14 cellular contexts compared by ENCODE assay signal in the genomic region with DNA sequence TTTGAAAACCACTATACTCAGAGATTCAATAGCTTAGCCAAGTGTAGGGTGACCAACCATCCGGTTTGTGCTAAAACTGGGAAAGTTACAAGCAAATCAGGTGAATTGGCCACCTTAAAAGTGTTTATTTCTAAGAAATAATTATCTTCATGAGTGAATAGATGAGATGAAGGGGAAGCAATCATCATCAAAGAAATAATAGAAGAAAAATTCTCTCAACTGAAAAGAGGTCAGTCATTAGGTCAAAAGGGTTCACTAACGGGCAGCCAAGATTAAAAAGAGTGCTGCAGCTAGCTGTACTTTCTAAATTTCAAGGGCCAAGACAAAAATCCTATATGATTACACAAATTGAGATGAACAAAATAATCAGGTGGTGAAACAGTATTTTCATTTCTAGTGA. TPM values are rescaled to one million over a fixed set of nuclear protein-coding genes. Genes with fewer than 3 reads are reported as not detected.
DNase-seq lines count a peak whose midpoint lies in the region; ATAC-seq and TF ChIP-seq lines count a peak whose summit lies in the region.
"Had no signal": no experiment of that assay in that cellular context is flagged by ENCODE, and none has a peak within 500 bp of the region (broad histone marks: within the 10 kb centered on the region; RNA-seq: fewer than 3 reads in every experiment).

No MANE protein-coding gene starts in this region.

- H3K27me3 Mint-ChIP-seq in activated naive CD4-positive, alpha-beta T cell treated with anti-CD3 and anti-CD28 coated beads, Interleukin-2, amount 50 U/mL, for 24 hours, result no peaks in the 10 kb centered on the region
- no peaks in the 10 kb centered on the region for H3K27me3 Mint-ChIP-seq in dendritic cell treated with granulocyte-macrophage colony-stimulating factor and Interleukin-4, amounts not matched to agents 40 ng/mL and 50 ng/mL, for 4 days

- H3K4me1 ChIP-seq in SJCRH30 (peaks cover 18% of the 10 kb centered on the region), upper lobe of left lung (peaks cover 9 to 20% (median 12%) of the 10 kb centered on the region in 4 donors)

- H3K36me3 ChIP-seq in SJCRH30 (no peaks in the 10 kb centered on the region), upper lobe of left lung (no peaks in the 10 kb centered on the region)
- H3K36me3 ChIP-seq: pancreas had no signal

- no peaks in the 10 kb centered on the region for H3K36me3 Mint-ChIP-seq in activated naive CD4-positive, alpha-beta T cell treated with anti-CD3 and anti-CD28 coated beads, Interleukin-2, amount 50 U/mL, for 24 hours
- H3K36me3 Mint-ChIP-seq in activated naive CD4-positive, alpha-beta T cell treated with anti-CD3 and anti-CD28 coated beads, Interleukin-2, amount 50 U/mL, for 72 hours, result no peaks in the 10 kb centered on the region
- no peaks in the 10 kb centered on the region for H3K36me3 Mint-ChIP-seq in dendritic cell treated with granulocyte-macrophage colony-stimulating factor and Interleukin-4, amounts not matched to agents 40 ng/mL and 50 ng/mL, for 4 days (ENCODE audit: low read depth)

- H3K4me1 Mint-ChIP-seq in activated naive CD4-positive, alpha-beta T cell treated with anti-CD3 and anti-CD28 coated beads, Interleukin-2, amount 50 U/mL, for 24 hours, result no peaks in the 10 kb centered on the region
- peaks cover 17% of the 10 kb centered on the region for H3K4me1 Mint-ChIP-seq in dendritic cell treated with granulocyte-macrophage colony-stimulating factor and Interleukin-4, amounts not matched to agents 40 ng/mL and 50 ng/mL, for 4 days (ENCODE audit: low read depth)

- peak overlapping the region; percentile 51 for H3K4me3 Mint-ChIP-seq in activated naive CD4-positive, alpha-beta T cell treated with anti-CD3 and anti-CD28 coated beads, Interleukin-2, amount 50 U/mL, for 24 hours
- H3K4me3 Mint-ChIP-seq in dendritic cell treated with granulocyte-macrophage colony-stimulating factor and Interleukin-4, amounts not matched to agents 40 ng/mL and 50 ng/mL, for 4 days, result peak overlapping the region; percentile 11
- H3K4me3 Mint-ChIP-seq: activated naive CD4-positive, alpha-beta T cell treated with anti-CD3 and anti-CD28 coated beads for 36 hours had no signal

- intact Hi-C loops in dendritic cell treated with granulocyte-macrophage colony-stimulating factor and Interleukin-4, amounts not matched to agents 40 ng/mL and 50 ng/mL, for 4 days (cut with micrococcal nuclease), result no loop called here

- no peaks in the 10 kb centered on the region for H3K9me3 Mint-ChIP-seq in activated naive CD4-positive, alpha-beta T cell treated with anti-CD3 and anti-CD28 coated beads, Interleukin-2, amount 50 U/mL, for 24 hours
- peaks cover 0 to 2% of the 10 kb centered on the region in 2 donors for H3K9me3 Mint-ChIP-seq in activated naive CD4-positive, alpha-beta T cell treated with anti-CD3 and anti-CD28 coated beads, Interleukin-2, amount 50 U/mL, for 72 hours
- no peaks in the 10 kb centered on the region for H3K9me3 Mint-ChIP-seq in dendritic cell treated with granulocyte-macrophage colony-stimulating factor and Interleukin-4, amounts not matched to agents 40 ng/mL and 50 ng/mL, for 4 days
- H3K9me3 Mint-ChIP-seq: activated naive CD4-positive, alpha-beta T cell treated with anti-CD3 and anti-CD28 coated beads for 36 hours had no signal

- no peak overlapping the region for H3K4me3 ChIP-seq in SJCRH30
- H3K4me3 ChIP-seq in upper lobe of left lung, result no peak overlapping the region
- H3K4me3 ChIP-seq: pancreas had no signal

- 88 to 92% methylated on average over 2 of the region's 2 CpGs for WGBS in upper lobe of left lung, 2 donors

- H3K27me3 ChIP-seq in SJCRH30 (no peaks in the 10 kb centered on the region), upper lobe of left lung (no peaks in the 10 kb centered on the region)
- H3K27me3 ChIP-seq: pancreas had no signal

- H3K27ac ChIP-seq in SJCRH30 (peak overlapping the region; percentile 91; the same call in 1 of the 2 replicates), upper lobe of left lung (no peak overlapping the region), RWPE1 (no peak overlapping the region)
- H3K27ac ChIP-seq: KMS-11 had no signal

- TF ChIP-seq EP300 in upper lobe of left lung (IDR thresholded peaks at IDR 0.05), result no peak

- CTCF ChIA-PET in RWPE1 (lab: Yijun Ruan, JAX), result interaction anchor here (0.7 kb wide), 1 partner anchor 866 kb away, joined by 3 read pairs; no protein-coding TSS in a partner anchor

- TF ChIP-seq CTCF in upper lobe of left lung (IDR thresholded peaks at IDR 0.05), result no peak
- no peak for TF ChIP-seq CTCF in RWPE1 (conservative IDR thresholded peaks at IDR 0.05; ENCODE audit: low read depth)

- no peaks in the 10 kb centered on the region for H3K9me3 ChIP-seq in SJCRH30 (replicated peaks)
- H3K9me3 ChIP-seq in upper lobe of left lung, result no peaks in the 10 kb centered on the region
- H3K9me3 ChIP-seq: pancreas had no signal

- H3K27ac Mint-ChIP-seq in activated naive CD4-positive, alpha-beta T cell treated with anti-CD3 and anti-CD28 coated beads, Interleukin-2, amount 50 U/mL, for 24 hours, result no peak overlapping the region
- H3K27ac Mint-ChIP-seq in activated naive CD4-positive, alpha-beta T cell treated with anti-CD3 and anti-CD28 coated beads, Interleukin-2, amount 50 U/mL, for 72 hours, result no peak overlapping the region
- no peak overlapping the region for H3K27ac Mint-ChIP-seq in dendritic cell treated with granulocyte-macrophage colony-stimulating factor and Interleukin-4, amounts not matched to agents 40 ng/mL and 50 ng/mL, for 4 days
- H3K27ac Mint-ChIP-seq: activated naive CD4-positive, alpha-beta T cell treated with anti-CD3 and anti-CD28 coated beads for 36 hours had no signal

- POLR2A ChIA-PET in RWPE1 (lab: Yijun Ruan, JAX; ENCODE audit: low non-redundant PET), result no interaction called here

- no peak for TF ChIP-seq POLR2A in upper lobe of left lung (IDR thresholded peaks at IDR 0.05)

- ATAC-seq in activated naive CD4-positive, alpha-beta T cell treated with anti-CD3 and anti-CD28 coated beads, Interleukin-2, amount 50 U/mL, for 72 hours, result no peak
- ATAC-seq in upper lobe of left lung (ENCODE audit: low FRiP score in 2 of 2), result no peak
- no peak for ATAC-seq in GM21423 (IDR thresholded peaks at IDR 0.05; ENCODE audit: unreplicated experiment)
- ATAC-seq in GM21360 (IDR thresholded peaks at IDR 0.05; ENCODE audit: unreplicated experiment), result no peak

- DNase-seq in activated naive CD4-positive, alpha-beta T cell treated with anti-CD3 and anti-CD28 coated beads, Interleukin-2, amount 50 U/mL, for 72 hours (ENCODE audit: low spot score in 2 of 2), result no peak
- DNase-seq in SJCRH30, result no peak
- no peak for DNase-seq in upper lobe of left lung
- no peak for DNase-seq in RWPE1 (ENCODE audit: low spot score)
- DNase-seq: activated naive CD4-positive, alpha-beta T cell treated with anti-CD3 and anti-CD28 coated beads for 36 hours; NCI-H1436; NCI-H345; pancreas; stimulated activated CD4-positive, alpha-beta T cell treated with anti-CD3 and anti-CD28 coated beads, Interleukin-4, amount 100 ng/mL, for 4 hours had no signal

RNA-seq across cellular contexts. Expression of gene TSC22D2, which starts 34.9 kb away (rescaled TPM):
- 10 to 100 TPM; 12.2 to 28.8 TPM for total RNA-seq in activated naive CD4-positive, alpha-beta T cell treated with anti-CD3 and anti-CD28 coated beads, Interleukin-2, amount 50 U/mL, for 72 hours
- total RNA-seq in SJCRH30 (2014; rRNA removed; shearing (Covaris generic)), result 37.1 and 44.5 TPM in 2 replicates
- 10 to 100 TPM; 18.3 to 31.4 (median 25.5) TPM for total RNA-seq in upper lobe of left lung
